10 cellular contexts compared by ENCODE assay signal in genomic region chr3:195537995-195538394, GRCh38. TPM values are rescaled to one million over a fixed set of nuclear protein-coding genes. Genes with fewer than 3 reads are reported as not detected.
DNase-seq lines count a peak whose midpoint lies in the region; ATAC-seq, FAIRE-seq and TF ChIP-seq lines count a peak whose summit lies in the region.
"Had no signal": no experiment of that assay in that cellular context is flagged by ENCODE, and none has a peak within 500 bp of the region (broad histone marks: within the 10 kb centered on the region; RNA-seq: fewer than 3 reads in every experiment).

No MANE protein-coding gene starts in this region.

- TF ChIP-seq CTCF in OCI-LY7 (conservative IDR thresholded peaks at IDR 0.05; ENCODE audit: low read length) (0 out of 2 replicates have a peak, but pooled peaks have one; percentile 13), natural killer cell (IDR thresholded peaks at IDR 0.05) (no peak), D721Med (IDR thresholded peaks at IDR 0.05; ENCODE audit: insufficient read depth, missing control alignments) (no peak)

- H3K4me1 Mint-ChIP-seq in natural killer cell = peaks cover 79 to 80% of the 10 kb centered on the region in 2 donors

- no peaks in the 10 kb centered on the region for H3K9me3 ChIP-seq in OCI-LY7 (ENCODE audit: low read length)

- peak; percentile 93 for DNase-seq in OCI-LY7 (ENCODE audit: low spot score)
- no peak for DNase-seq in natural killer cell
- no peak for DNase-seq in superior temporal gyrus (ENCODE audit: extremely low spot score)
- DNase-seq in D721Med (ENCODE audit: insufficient read length, low spot score) = no peak
- DNase-seq in AG08395 (ENCODE audit: low spot score) = no peak
- DNase-seq in SHP77 treated with DMSO at 0.1 percent for 48 hours (lab: John Stamatoyannopoulos, UW) = no peak
- DNase-seq: NCI-H1694 had no signal

- H2AFZ ChIP-seq in OCI-LY7 (ENCODE audit: low read length) = no peak overlapping the region

- no peaks in the 10 kb centered on the region for H3K27me3 Mint-ChIP-seq in natural killer cell (ENCODE audit: low read depth in 2 of 2)

- H3K79me2 ChIP-seq in OCI-LY7 (ENCODE audit: insufficient read depth, low read depth, low read length) = peaks cover 100% of the 10 kb centered on the region

- H3K27ac ChIP-seq in OCI-LY7 (ENCODE audit: low read depth, low read length, poor library complexity, severe bottlenecking) = peak overlapping the region; percentile 89

- H3K4me2 ChIP-seq in OCI-LY7 (ENCODE audit: low read length) = peak overlapping the region; percentile 86

- H3K4me3 Mint-ChIP-seq in natural killer cell = peak overlapping the region; percentile 59

- H4K20me1 ChIP-seq in OCI-LY7 (ENCODE audit: insufficient read depth, low read length) = peaks cover 23% of the 10 kb centered on the region; the same call in 1 of the 2 replicates

- peak overlapping the region; percentile 89 for H3K4me3 ChIP-seq in OCI-LY7 (ENCODE audit: low read depth, low read length, poor library complexity, severe bottlenecking)

- ATAC-seq in GM18508 (IDR thresholded peaks at IDR 0.05; ENCODE audit: insufficient read depth, unreplicated experiment) (peak; percentile 41), GM21786 (IDR thresholded peaks at IDR 0.05; ENCODE audit: unreplicated experiment) (peak; percentile 76), natural killer cell (peak; percentile 31 to 47 (median 32))

- no peaks in the 10 kb centered on the region for H3K36me3 Mint-ChIP-seq in natural killer cell

- no TSS peak for BruUV-seq in OCI-LY7 (replicated peaks; lab: Mats Ljungman, UMichigan)

- H3K9me3 Mint-ChIP-seq in natural killer cell = no peaks in the 10 kb centered on the region

- no peaks in the 10 kb centered on the region for H3K9me2 ChIP-seq in OCI-LY7 (ENCODE audit: insufficient read depth, low read length)

- intact Hi-C loops in OCI-LY7 (cut with micrococcal nuclease; ENCODE audit: unreplicated experiment) (loop anchor here (2.0 to 5.0 kb wide), 2 partner anchors 95 to 851 kb away; partner anchors contain the start of genes ACAP2 and FAM43A), natural killer cell (cut with micrococcal nuclease) (no loop called here)

- peaks cover 76% of the 10 kb centered on the region for H3K4me1 ChIP-seq in OCI-LY7 (ENCODE audit: insufficient read depth, low read length, poor library complexity, severe bottlenecking)

- peak overlapping the region; percentile 33 to 95 for H3K27ac Mint-ChIP-seq in natural killer cell

- POLR2A ChIA-PET in OCI-LY7 (lab: Charles Lee) = interaction anchor here (0.5 to 2.6 kb wide), 17 partner anchors 8 to 1508 kb away, joined by 3 to 14 read pairs (median 3); partner anchors contain the start of genes ACAP2 and APOD

- CTCF ChIA-PET in OCI-LY7 (lab: Charles Lee; ENCODE audit: unreplicated experiment) = interaction anchor here (1.2 kb wide), 2 partner anchors 15 to 267 kb away, joined by 3 to 8 read pairs; partner anchors contain the start of gene XXYLT1

- no peak for FAIRE-seq in D721Med (lab: Jason Lieb, UNC)

- peaks cover 30% of the 10 kb centered on the region; the same call in 1 of the 2 replicates for H3K36me3 ChIP-seq in OCI-LY7 (ENCODE audit: insufficient read depth, low read length)

RNA-seq across cellular contexts. Expression of gene PPP1R2, which starts 5.1 kb away (rescaled TPM):
- 239 and 294 TPM in 2 replicates for total RNA-seq in OCI-LY7 (2014; rRNA removed; shearing (Covaris generic))
- total RNA-seq in OCI-LY7 (2022) (86.5 and 91.9 TPM in 2 replicates), natural killer cell (10 to 100 TPM; 89.8 to 97.3 (median 89.9) TPM)

RNA-seq across cellular contexts. Expression of gene APOD, which starts 45.7 kb away (rescaled TPM):
- not detected in 2 replicates for total RNA-seq in OCI-LY7 (2014; rRNA removed; shearing (Covaris generic))
- total RNA-seq in OCI-LY7 (2022) = not detected in 2 replicates
- not detected for total RNA-seq in natural killer cell
- total RNA-seq: activated CD8-positive, alpha-beta memory T cell treated with anti-CD3 and anti-CD28 coated beads for 36 hours had no signal
